Comparison of ENCODE assay signal across 8 cellular contexts in the genomic region with DNA sequence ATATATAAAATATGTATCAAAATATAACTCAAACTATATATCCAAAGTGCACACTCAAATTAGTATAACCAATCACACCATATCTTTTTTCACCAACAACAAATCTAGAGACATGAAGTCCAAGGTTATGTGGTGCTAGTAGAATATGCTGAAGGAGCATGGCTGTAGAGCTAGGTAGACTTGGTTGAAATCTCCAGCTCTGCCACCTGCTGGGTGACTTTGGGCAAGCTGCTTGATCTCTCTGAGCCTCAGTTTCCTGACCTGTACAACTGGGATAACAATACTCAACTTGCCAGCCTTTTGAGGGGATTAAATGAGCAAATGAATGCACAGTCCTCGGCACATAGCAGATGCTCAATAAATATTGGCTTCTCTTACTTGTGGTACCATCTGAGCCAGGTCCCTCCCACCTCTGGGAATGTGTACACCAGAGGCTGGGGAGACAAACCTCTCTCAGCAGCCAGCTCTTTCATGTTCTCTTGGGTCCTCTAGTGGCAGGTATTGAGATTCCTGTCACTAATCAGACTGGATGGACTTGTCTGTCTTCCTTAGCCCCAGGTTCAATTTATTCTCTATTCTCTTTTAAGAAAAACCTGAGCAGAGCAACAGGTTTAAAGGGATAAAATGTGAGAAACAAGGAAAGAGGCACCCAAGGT.
DNase-seq lines count a peak whose midpoint lies in the region; ATAC-seq lines count a peak whose summit lies in the region.

No MANE protein-coding gene starts in this region.

- no peak overlapping the region for H3K27ac Mint-ChIP-seq in activated CD4-positive, alpha-beta T cell treated with anti-CD3 and anti-CD28 coated beads, Interleukin-2, amount 10 ng/mL, durations not matched to agents 24 days and 14 days

- no peak overlapping the region for H3K4me3 Mint-ChIP-seq in activated CD4-positive, alpha-beta T cell treated with anti-CD3 and anti-CD28 coated beads, Interleukin-2, amount 10 ng/mL, durations not matched to agents 24 days and 14 days

- H3K4me1 Mint-ChIP-seq in activated CD4-positive, alpha-beta T cell treated with anti-CD3 and anti-CD28 coated beads, Interleukin-2, amount 10 ng/mL, durations not matched to agents 24 days and 14 days: no peaks in the 10 kb centered on the region

- H3K27me3 Mint-ChIP-seq in activated CD4-positive, alpha-beta T cell treated with anti-CD3 and anti-CD28 coated beads, Interleukin-2, amount 10 ng/mL, durations not matched to agents 24 days and 14 days: no peaks in the 10 kb centered on the region

- H3K36me3 Mint-ChIP-seq in activated CD4-positive, alpha-beta T cell treated with anti-CD3 and anti-CD28 coated beads, Interleukin-2, amount 10 ng/mL, durations not matched to agents 24 days and 14 days (ENCODE audit: low read depth): no peaks in the 10 kb centered on the region

- H3K9me3 Mint-ChIP-seq in activated CD4-positive, alpha-beta T cell treated with anti-CD3 and anti-CD28 coated beads, Interleukin-2, amount 10 ng/mL, durations not matched to agents 24 days and 14 days: no peaks in the 10 kb centered on the region

- ATAC-seq in HG02840 (IDR thresholded peaks at IDR 0.05; ENCODE audit: low FRiP score, unreplicated experiment) (no peak), HG02798 (IDR thresholded peaks at IDR 0.05; ENCODE audit: poor library complexity, unreplicated experiment) (no peak)

- intact Hi-C loops in activated CD4-positive, alpha-beta T cell treated with anti-CD3 and anti-CD28 coated beads, Interleukin-2, amount 10 ng/mL, durations not matched to agents 24 days and 14 days (cut with micrococcal nuclease): no loop called here

- DNase-seq in AG20443 (ENCODE audit: low spot score): peak; percentile 63
- peak; percentile 93 for DNase-seq in M059J (ENCODE audit: low read depth)
- peak; percentile 87 for DNase-seq in astrocyte of the hippocampus (ENCODE audit: low read depth, low spot score)
- DNase-seq in islet precursor cell: peak; percentile 85
- no peak for DNase-seq in effector CD4-positive, alpha-beta T cell
- no peak for DNase-seq in activated CD4-positive, alpha-beta T cell treated with anti-CD3 and anti-CD28 coated beads, Interleukin-2, amount 10 ng/mL, durations not matched to agents 24 days and 14 days

Comparison
In these comparisons a context has a peak if more than half of its experiments do, and no peak if none do; other contexts are left out.
1. DNase-seq: peak in AG20443 (single experiment), M059J (single experiment), astrocyte of the hippocampus (single experiment) and islet precursor cell (single experiment); none in effector CD4-positive, alpha-beta T cell (single experiment) and activated CD4-positive, alpha-beta T cell treated with anti-CD3 and anti-CD28 coated beads, Interleukin-2, amount 10 ng/mL, durations not matched to agents 24 days and 14 days (single experiment).